ENCODE assay signal across 2 cellular contexts in genomic region chr3:15426579-15427118, GRCh38.
TF ChIP-seq lines count a peak whose summit lies in the region.

No MANE protein-coding gene starts in this region.

TF ChIP-seq in SK-N-SH, 30 proteins besides CTCF, POLR2A, EP300 and RAD21 (continued from another document):
- TF ChIP-seq USF1 (IDR thresholded peaks at IDR 0.05; ENCODE audit: borderline replicate concordance, low read depth) (no peak), NFIC (IDR thresholded peaks at IDR 0.05; ENCODE audit: borderline replicate concordance) (no peak), REST (IDR thresholded peaks at IDR 0.05; ENCODE audit: low read depth, low read length) (no peak), RFX5 (IDR thresholded peaks at IDR 0.05; ENCODE audit: low read length) (no peak), GABPA (IDR thresholded peaks at IDR 0.05; ENCODE audit: low read depth) (no peak), FOXJ3 (CRISPR knock-in tag; IDR thresholded peaks at IDR 0.05) (no peak), CHD2 (IDR thresholded peaks at IDR 0.05; ENCODE audit: low read length, partially characterized antibody) (no peak), JUND (IDR thresholded peaks at IDR 0.05) (no peak)

TF ChIP-seq in SK-N-SH treated with all-trans-retinoic acid at 6 μM for 48 hours, 23 proteins besides CTCF, POLR2A, EP300 and RAD21 (continued from another document):
- no peak for TF ChIP-seq CSRNP3 (CRISPR knock-in tag; IDR thresholded peaks at IDR 0.05)
- no peak for TF ChIP-seq CSDC2 (CRISPR knock-in tag; IDR thresholded peaks at IDR 0.05)
